Comparison of ENCODE assay signal across 8 cellular contexts in the genomic region with DNA sequence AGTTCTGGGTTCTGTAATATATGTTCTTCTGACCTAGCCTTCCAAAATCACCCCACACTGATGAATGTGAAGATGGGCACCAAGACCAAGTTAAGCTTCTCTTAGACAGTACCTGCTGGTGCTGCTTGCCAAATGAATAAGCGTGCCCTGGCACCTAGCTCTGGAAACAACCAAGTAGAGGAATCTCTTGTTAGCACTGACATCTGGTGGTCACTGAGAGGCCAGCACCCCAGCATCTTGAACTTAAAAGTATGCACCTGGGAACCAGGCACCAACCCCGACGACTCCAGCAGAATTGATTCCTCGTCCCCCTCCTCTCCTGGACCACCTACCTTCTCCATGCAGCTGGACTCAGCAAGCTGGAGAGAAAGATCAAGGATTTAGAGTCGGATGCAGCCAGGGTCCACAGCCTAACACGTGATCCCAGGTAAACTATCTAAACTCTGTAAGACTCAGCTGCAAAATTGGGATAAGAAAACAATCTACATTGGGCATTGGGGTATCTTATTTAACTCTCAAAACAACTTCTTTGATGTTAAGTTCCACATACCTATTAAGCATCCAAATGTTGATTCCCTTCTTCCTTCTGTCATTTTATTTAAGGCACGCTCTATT.
DNase-seq lines count a peak whose midpoint lies in the region; ATAC-seq and TF ChIP-seq lines count a peak whose summit lies in the region.

No MANE protein-coding gene starts in this region.

- TF ChIP-seq CTCF in GM12865 (IDR thresholded peaks at IDR 0.05; ENCODE audit: insufficient read depth, low read depth, low read length, missing control alignments) (peak; percentile 68), fibroblast of villous mesenchyme (IDR thresholded peaks at IDR 0.05; ENCODE audit: insufficient read depth, low read depth, low read length) (peak; percentile 87), parathyroid adenoma (IDR thresholded peaks at IDR 0.05) (peak; percentile 67)

- peak; percentile 57 for DNase-seq in ACHN
- DNase-seq in GM12865 (ENCODE audit: low read depth), result peak; percentile 73
- peak; percentile 43 to 93 for DNase-seq in NCI-H526 (lab: John Stamatoyannopoulos, UW)
- DNase-seq in activated T-cell treated with anti-CD3 and anti-CD28 coated beads for 4 hours, result peak; percentile 11
- DNase-seq in fibroblast of villous mesenchyme (ENCODE audit: low read depth), result peak; percentile 71
- no peak for DNase-seq in NCI-H187 treated with DMSO at 0.1 percent for 48 hours (lab: John Stamatoyannopoulos, UW)

- no peak overlapping the region for H3K27ac ChIP-seq in parathyroid adenoma

- no peak overlapping the region for H3K4me2 ChIP-seq in parathyroid adenoma (ENCODE audit: low read length)

- no peaks in the 10 kb centered on the region for H3K36me3 ChIP-seq in parathyroid adenoma (ENCODE audit: control insufficient read depth, insufficient read depth, low read length)

- no peaks in the 10 kb centered on the region for H3K9me3 ChIP-seq in parathyroid adenoma (ENCODE audit: control insufficient read depth, low read length)

- no peak overlapping the region for H3K9ac ChIP-seq in parathyroid adenoma

- no peaks in the 10 kb centered on the region for H3K79me2 ChIP-seq in parathyroid adenoma

- no peaks in the 10 kb centered on the region for H3K4me1 ChIP-seq in parathyroid adenoma

- in situ Hi-C loops in ACHN (cut with HindIII; ENCODE audit: low pct_ligation_motif_present, low pct_unique_long_range_greater_than_20kb, low sequenced_read_pairs), result no loop called here

- no peak overlapping the region for H2AFZ ChIP-seq in parathyroid adenoma

- no peaks in the 10 kb centered on the region for H3K27me3 ChIP-seq in parathyroid adenoma (ENCODE audit: control insufficient read depth, insufficient read depth, low read length)

- H3K4me3 ChIP-seq in GM12865 (ENCODE audit: low read depth, low read length) (no peak overlapping the region), fibroblast of villous mesenchyme (ENCODE audit: low read depth, low read length) (no peak overlapping the region), parathyroid adenoma (ENCODE audit: low read depth, low read length) (no peak overlapping the region)

- peak; percentile 38 for ATAC-seq in HG03039 (IDR thresholded peaks at IDR 0.05; ENCODE audit: unreplicated experiment)
